In the genomic region with DNA sequence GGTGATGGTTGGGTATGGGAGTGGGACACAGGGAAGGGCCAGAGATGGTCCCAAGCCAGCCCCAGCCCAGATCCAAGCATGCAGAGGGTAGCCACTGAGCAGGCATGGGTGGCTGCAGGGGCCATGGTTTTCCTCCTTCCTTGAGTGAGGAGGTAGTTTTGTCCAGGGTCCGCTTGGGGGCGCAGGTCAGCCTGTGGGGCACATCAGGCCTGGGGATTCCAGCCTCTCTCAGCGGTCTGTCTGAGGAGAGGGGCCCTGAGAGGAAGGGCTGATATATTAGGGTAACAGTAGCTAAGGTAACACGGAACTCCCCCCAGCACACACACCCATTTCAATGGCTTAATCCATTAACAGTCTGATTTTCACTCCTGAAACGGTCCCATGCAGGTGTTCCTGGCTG, we compare ENCODE assay signal across 18 cellular contexts. TPM values are rescaled to one million over a fixed set of nuclear protein-coding genes. Genes with fewer than 3 reads are reported as not detected.
DNase-seq lines count a peak whose midpoint lies in the region; ATAC-seq and TF ChIP-seq lines count a peak whose summit lies in the region.
"Had no signal": no experiment of that assay in that cellular context is flagged by ENCODE, and none has a peak within 500 bp of the region (broad histone marks: within the 10 kb centered on the region; RNA-seq: fewer than 3 reads in every experiment).

No MANE protein-coding gene starts in this region.

- no peak overlapping the region for H3K27ac Mint-ChIP-seq in stimulated activated naive B cell treated with anti-CD40 and anti-IgM and Interleukin-4, amounts not matched to agents 10 μg/mL and 1 μg/mL and 100 μg/mL, for 72 hours

- no peaks in the 10 kb centered on the region for H3K36me3 Mint-ChIP-seq in stimulated activated naive B cell treated with anti-CD40 and anti-IgM and Interleukin-4, amounts not matched to agents 10 μg/mL and 1 μg/mL and 100 μg/mL, for 72 hours

- TF ChIP-seq CTCF in cardiac muscle cell (IDR thresholded peaks at IDR 0.05; ENCODE audit: low read depth, low read length) = peak; percentile 25
- TF ChIP-seq CTCF in right atrium auricular region (IDR thresholded peaks at IDR 0.05) = no peak

- H3K27ac ChIP-seq in cardiac muscle cell (no peak overlapping the region), right atrium auricular region (no peak overlapping the region)
- H3K27ac ChIP-seq: neutrophil, upper lobe of right lung had no signal

- peaks cover 28% of the 10 kb centered on the region for H3K4me1 ChIP-seq in cardiac muscle cell (ENCODE audit: low read depth)
- peaks cover 0 to 9% of the 10 kb centered on the region in 2 donors for H3K4me1 ChIP-seq in right atrium auricular region
- H3K4me1 ChIP-seq: upper lobe of right lung had no signal

- H3K4me3 ChIP-seq in cardiac muscle cell (no peak overlapping the region), right atrium auricular region (no peak overlapping the region)
- H3K4me3 ChIP-seq: upper lobe of right lung had no signal

- peaks cover 0 to 2% of the 10 kb centered on the region in 2 donors for H3K4me1 Mint-ChIP-seq in stimulated activated naive B cell treated with anti-CD40 and anti-IgM and Interleukin-4, amounts not matched to agents 10 μg/mL and 1 μg/mL and 100 μg/mL, for 72 hours

- no peaks in the 10 kb centered on the region for H3K9me3 ChIP-seq in cardiac muscle cell (ENCODE audit: low read depth)
- no peaks in the 10 kb centered on the region for H3K9me3 ChIP-seq in right atrium auricular region
- H3K9me3 ChIP-seq: neutrophil, upper lobe of right lung had no signal

- H3K27me3 ChIP-seq in cardiac muscle cell (no peaks in the 10 kb centered on the region), right atrium auricular region (no peaks in the 10 kb centered on the region)
- H3K27me3 ChIP-seq: neutrophil, upper lobe of right lung had no signal

- H3K36me3 ChIP-seq in cardiac muscle cell (no peaks in the 10 kb centered on the region), right atrium auricular region (no peaks in the 10 kb centered on the region)
- H3K36me3 ChIP-seq: neutrophil, upper lobe of right lung had no signal

- no peak for TF ChIP-seq POLR2A in erythroblast (IDR thresholded peaks at IDR 0.05; ENCODE audit: low read length)

- ATAC-seq in GM18861 (IDR thresholded peaks at IDR 0.05; ENCODE audit: unreplicated experiment) = no peak
- ATAC-seq in stimulated activated naive B cell treated with anti-CD40 and anti-IgM and Interleukin-4, amounts not matched to agents 10 μg/mL and 1 μg/mL and 100 μg/mL, for 72 hours (replicated peaks) = no peak
- no peak for ATAC-seq in HG02610 (IDR thresholded peaks at IDR 0.05; ENCODE audit: unreplicated experiment)

- DNase-seq in cardiac muscle cell (ENCODE audit: low read depth in 1 of 2, low spot score in 1 of 2) (peak in 1 of 2 donors; percentile 48), right atrium auricular region (ENCODE audit: low spot score) (no peak), OCI-M1 (lab: John Stamatoyannopoulos, UW) (peak; percentile 70), erythroblast (lab: John Stamatoyannopoulos, UW) (peak; percentile 41 to 45)
- DNase-seq in stimulated activated naive B cell treated with anti-CD40 and anti-IgM and Interleukin-4, amounts not matched to agents 10 μg/mL and 1 μg/mL and 100 μg/mL, for 72 hours = no peak
- DNase-seq in activated T-cell treated with anti-CD3 and anti-CD28 coated beads, Interleukin-2, amount 50 U/mL, for 48 hours = no peak
- DNase-seq: activated gamma-delta T cell treated with Interleukin-2 at 50 U/mL for 16 hours; foreskin fibroblast; SIG-M5; stimulated activated naive CD4-positive, alpha-beta T cell; upper lobe of right lung had no signal

- no peaks in the 10 kb centered on the region for H3K9me3 Mint-ChIP-seq in stimulated activated naive B cell treated with anti-CD40 and anti-IgM and Interleukin-4, amounts not matched to agents 10 μg/mL and 1 μg/mL and 100 μg/mL, for 72 hours

- no peak overlapping the region for H3K4me3 Mint-ChIP-seq in stimulated activated naive B cell treated with anti-CD40 and anti-IgM and Interleukin-4, amounts not matched to agents 10 μg/mL and 1 μg/mL and 100 μg/mL, for 72 hours

- peaks cover 12 to 35% of the 10 kb centered on the region in 2 donors for H3K27me3 Mint-ChIP-seq in stimulated activated naive B cell treated with anti-CD40 and anti-IgM and Interleukin-4, amounts not matched to agents 10 μg/mL and 1 μg/mL and 100 μg/mL, for 72 hours

RNA-seq across cellular contexts. Expression of a gene that starts 22.7 kb away (rescaled TPM):
- total RNA-seq in cardiac muscle cell = 0.27 TPM in 1 of 2 replicates, not detected in the other
- polyA plus RNA-seq in cardiac muscle cell = 0.11 and 0.20 TPM in 2 replicates
- not detected for total RNA-seq in right atrium auricular region
- total RNA-seq: activated CD8-positive, alpha-beta memory T cell treated with anti-CD3 and anti-CD28 coated beads for 36 hours; MCF 10A; mesenteric fat pad; skeletal muscle tissue; upper lobe of right lung had no signal

Comparison
In these comparisons a context has a peak if more than half of its experiments do, and no peak if none do; other contexts are left out.
1. DNase-seq: peak in OCI-M1 (single experiment) and erythroblast (2 of 2); none in right atrium auricular region (single experiment), stimulated activated naive B cell treated with anti-CD40 and anti-IgM and Interleukin-4, amounts not matched to agents 10 μg/mL and 1 μg/mL and 100 μg/mL, for 72 hours (single experiment) and activated T-cell treated with anti-CD3 and anti-CD28 coated beads, Interleukin-2, amount 50 U/mL, for 48 hours (0 of 2).